Comparison of ENCODE assay signal across 8 cellular contexts in genomic region chr6:16238057-16238657, GRCh38. TPM values are rescaled to one million over a fixed set of nuclear protein-coding genes. Genes with fewer than 3 reads are reported as not detected.
A peak's percentile ranks its signal among the peaks of the same experiment; 100 is the strongest.
DNase-seq lines count a peak whose midpoint lies in the region; ATAC-seq, FAIRE-seq and TF ChIP-seq lines count a peak whose summit lies in the region.

Gene GMPR (plus strand): TSS chr6:16238587. CDS start chr6:16238694, 107 bp downstream.

- peaks cover 9% of the 10 kb centered on the region; the same call in 1 of the 2 replicates for H3K4me1 Mint-ChIP-seq in WTC11

- H3K27ac Mint-ChIP-seq in WTC11 = no peak within 1 kb of the TSS

- H3K27me3 ChIP-seq in bronchial epithelial cell (ENCODE audit: control insufficient read depth, insufficient read depth, low read length) = no peaks in the 10 kb centered on the region

- no peaks in the 10 kb centered on the region for H3K9me3 Mint-ChIP-seq in WTC11

- CTCF ChIA-PET in WTC11 (lab: Charles Lee) = interaction anchor here (0.6 to 6.1 kb wide), 10 partner anchors 8 to 1527 kb away, joined by 3 to 27 read pairs (median 6); no protein-coding TSS in a partner anchor

- H3K4me3 Mint-ChIP-seq in WTC11 = peak within 1 kb of the TSS; percentile 69

- POLR2A ChIA-PET in WTC11 (lab: Charles Lee) = interaction anchor here (0.5 kb wide), 1 partner anchor 70 kb away, joined by 3 read pairs; no protein-coding TSS in a partner anchor

- peak within 1 kb of the TSS; percentile 40 for H3K4me3 ChIP-seq in bronchial epithelial cell (ENCODE audit: low read depth, low read length)

- in situ Hi-C loops in Caki2 (cut with HindIII; ENCODE audit: low pct_unique_long_range_greater_than_20kb, low sequenced_read_pairs) = no loop called here

- peaks cover 53% of the 10 kb centered on the region for H3K27me3 Mint-ChIP-seq in WTC11 (ENCODE audit: low read depth)

- no peaks in the 10 kb centered on the region for H3K36me3 ChIP-seq in bronchial epithelial cell (ENCODE audit: control insufficient read depth, insufficient read depth, low read length)

- ATAC-seq in GM21447 (IDR thresholded peaks at IDR 0.05; ENCODE audit: unreplicated experiment) (peak; percentile 41), WTC11 (peak; percentile 46)

- no peak for FAIRE-seq in bronchial epithelial cell (lab: Jason Lieb, UNC)

- DNase-seq in Caki2 (ENCODE audit: low read depth) (peak; percentile 39), LHCN-M2 (ENCODE audit: low read depth) (peak; percentile 42), WTC11 (ENCODE audit: low spot score) (peak; percentile 50), bronchial epithelial cell (ENCODE audit: low read depth) (no peak), iris pigment epithelial cell (ENCODE audit: low read depth) (peak; percentile 60), NK-92 (lab: John Stamatoyannopoulos, UW; ENCODE audit: unreplicated experiment) (no peak)
- peak; percentile 65 for DNase-seq in stimulated activated CD4-positive, alpha-beta T cell treated with anti-CD3 and anti-CD28 coated beads, Interleukin-12 subunit alpha, Interleukin-12 subunit beta, amount 100 ng/mL, for 4 hours

- no peaks in the 10 kb centered on the region for H3K36me3 Mint-ChIP-seq in WTC11

- no peak for TF ChIP-seq CTCF in WTC11 (IDR thresholded peaks at IDR 0.05)
- no peak for TF ChIP-seq CTCF in bronchial epithelial cell (IDR thresholded peaks at IDR 0.05; ENCODE audit: insufficient read depth, low read length, severe bottlenecking)

TF ChIP-seq in WTC11, 78 proteins besides CTCF, POLR2A, EP300 and RAD21:
- TF ChIP-seq ZNF423 (CRISPR knock-in tag; IDR thresholded peaks at IDR 0.05) (no peak), NFYB (CRISPR knock-in tag; conservative IDR thresholded peaks at IDR 0.05; ENCODE audit: low read depth) (no peak), ZNF232 (CRISPR knock-in tag; IDR thresholded peaks at IDR 0.05) (no peak), MLX (CRISPR knock-in tag; IDR thresholded peaks at IDR 0.05) (no peak), PREB (CRISPR knock-in tag; IDR thresholded peaks at IDR 0.05; ENCODE audit: borderline replicate concordance) (no peak), CDX4 (CRISPR knock-in tag; IDR thresholded peaks at IDR 0.05; ENCODE audit: borderline replicate concordance) (no peak), TEAD4 (CRISPR knock-in tag; IDR thresholded peaks at IDR 0.05) (no peak), ATF3 (CRISPR knock-in tag; conservative IDR thresholded peaks at IDR 0.05) (no peak), CREB1 (CRISPR knock-in tag; IDR thresholded peaks at IDR 0.05) (no peak), EMX1 (CRISPR knock-in tag; IDR thresholded peaks at IDR 0.05) (no peak), SMAD3 (CRISPR knock-in tag; IDR thresholded peaks at IDR 0.05; ENCODE audit: borderline replicate concordance) (no peak), STAT6 (CRISPR knock-in tag; conservative IDR thresholded peaks at IDR 0.05; ENCODE audit: low read depth) (no peak), ZNF671 (CRISPR knock-in tag; IDR thresholded peaks at IDR 0.05) (no peak)

RNA-seq across cellular contexts. Expression of gene GMPR, which starts in this region (rescaled TPM):
- total RNA-seq in Caki2 (2014; rRNA removed; shearing (Covaris generic); ENCODE audit: low replicate concordance) = not detected in 2 replicates
- total RNA-seq in LHCN-M2 (2014; rRNA removed) (4.9 and 6.0 TPM in 2 replicates), WTC11 (2021) (2.2 to 2.8 TPM (median 2.4 TPM) in 3 replicates), bronchial epithelial cell (0.26 and 0.53 TPM in 2 replicates)
- 11.8 TPM for polyA plus RNA-seq in LHCN-M2 (2012)

Comparison
In these comparisons a context has a peak if more than half of its experiments do, and no peak if none do; other contexts are left out.
1. Peak in DNase-seq in Caki2; RNA of the gene not detected or under 1 TPM.
2. DNase-seq: peak in LHCN-M2 (single experiment), WTC11 (single experiment), iris pigment epithelial cell (single experiment) and stimulated activated CD4-positive, alpha-beta T cell treated with anti-CD3 and anti-CD28 coated beads, Interleukin-12 subunit alpha, Interleukin-12 subunit beta, amount 100 ng/mL, for 4 hours (single experiment); none in bronchial epithelial cell (single experiment) and NK-92 (single experiment).